Comparison of ENCODE assay signal across 15 cellular contexts in the genomic region with DNA sequence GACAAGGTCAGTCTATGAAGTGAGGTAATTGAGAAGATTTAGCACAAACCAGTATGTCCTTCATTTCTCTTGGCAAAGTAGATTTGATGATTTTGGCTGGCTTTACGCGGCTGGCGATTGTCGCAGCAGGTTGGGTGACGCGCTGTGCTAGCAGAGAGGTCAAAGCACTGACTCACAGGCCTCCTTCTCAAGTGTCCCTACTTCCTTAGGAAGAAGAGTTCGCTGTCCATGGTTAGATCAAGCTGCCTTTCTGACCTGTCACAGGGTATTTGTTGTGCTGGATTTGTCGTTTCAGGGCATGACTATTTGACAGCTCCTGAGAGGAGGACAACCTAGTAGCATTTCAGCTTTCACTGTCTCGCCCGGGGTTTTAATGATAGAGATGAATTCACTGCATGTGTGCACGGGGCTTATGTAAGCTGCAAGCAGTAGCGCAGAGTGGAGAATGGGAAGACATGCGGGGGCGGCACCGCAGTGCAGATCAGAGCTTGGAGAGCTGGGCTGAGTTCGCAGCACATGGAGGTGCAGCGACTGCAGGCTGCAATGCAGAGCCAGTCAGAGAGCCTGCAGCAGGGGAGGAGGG. TPM values are rescaled to one million over a fixed set of nuclear protein-coding genes. Genes with fewer than 3 reads are reported as not detected.
DNase-seq lines count a peak whose midpoint lies in the region; ATAC-seq, FAIRE-seq and TF ChIP-seq lines count a peak whose summit lies in the region.
"Had no signal": no experiment of that assay in that cellular context is flagged by ENCODE, and none has a peak within 500 bp of the region (broad histone marks: within the 10 kb centered on the region; RNA-seq: fewer than 3 reads in every experiment).

No MANE protein-coding gene starts in this region.

- peaks cover 18% of the 10 kb centered on the region for H3K27me3 Mint-ChIP-seq in T-helper 2 cell treated with Interferon-gamma antibody and Interleukin-4, amounts not matched to agents 5 μg/mL and 100 μg/mL, for 36 hours (ENCODE audit: low read depth)

- 79 to 87% methylated on average over 17 of the region's 17 CpGs for WGBS in pancreas, 2 donors

- intact Hi-C loops in cardiac septum (cut with DNase I) (loop anchor here (5.0 to 10.0 kb wide), 3 partner anchors 498 to 936 kb away; a partner anchor contains a TSS), pancreas (cut with DNase I) (loop anchor here in 1 of 3 donors (10.0 kb wide), 1 partner anchor 516 kb away; no protein-coding TSS in a partner anchor)

- H3K4me1 Mint-ChIP-seq in T-helper 2 cell treated with Interferon-gamma antibody and Interleukin-4, amounts not matched to agents 5 μg/mL and 100 μg/mL, for 36 hours (ENCODE audit: low read depth), result peaks cover 2% of the 10 kb centered on the region

- no peaks in the 10 kb centered on the region for H3K36me3 ChIP-seq in pancreas
- H3K36me3 ChIP-seq: BLaER1 treated with 17β-estradiol and CSF1 and Interleukin-3, amounts not matched to agents 10 nM and 100 nM; prostate gland had no signal

- peak; percentile 51 for DNase-seq in Caki2 (ENCODE audit: low read depth)
- DNase-seq in astrocyte of the hippocampus (ENCODE audit: low read depth, low spot score), result peak; percentile 37
- DNase-seq in cardiac septum (ENCODE audit: low spot score), result peak; percentile 81
- no peak for DNase-seq in pancreas
- no peak for DNase-seq in activated effector memory CD4-positive, alpha-beta T cell treated with Interleukin-2 at 50 U/mL for 16 hours
- no peak for DNase-seq in NCI-H1048 (lab: John Stamatoyannopoulos, UW)
- no peak for DNase-seq in NCI-H1436 (lab: John Stamatoyannopoulos, UW)
- no peak for DNase-seq in T-helper 2 cell treated with Interferon-gamma antibody and Interleukin-4, amounts not matched to agents 5 μg/mL and 100 μg/mL, for 36 hours (ENCODE audit: low spot score)
- DNase-seq: activated CD8-positive, alpha-beta memory T cell treated with anti-CD3 and anti-CD28 coated beads, Interleukin-2, amount 10 ng/mL, durations not matched to agents 7 days and 5 days; MV-4-11 had no signal

- FAIRE-seq in pancreas (lab: Jason Lieb, UNC), result no peak

- no peaks in the 10 kb centered on the region for H3K9me3 ChIP-seq in pancreas
- H3K9me3 ChIP-seq: BLaER1 treated with 17β-estradiol and CSF1 and Interleukin-3, amounts not matched to agents 10 nM and 100 nM; prostate gland had no signal

- no peak overlapping the region for H3K27ac ChIP-seq in pancreas
- H3K27ac ChIP-seq: BLaER1 treated with 17β-estradiol and CSF1 and Interleukin-3, amounts not matched to agents 10 nM and 100 nM; epithelial cell of prostate; prostate gland had no signal

- H3K4me1 ChIP-seq in pancreas, result peaks cover 0 to 8% (median 0%) of the 10 kb centered on the region in 3 donors
- H3K4me1 ChIP-seq: prostate gland had no signal

- no peaks in the 10 kb centered on the region for H3K9me3 Mint-ChIP-seq in T-helper 2 cell treated with Interferon-gamma antibody and Interleukin-4, amounts not matched to agents 5 μg/mL and 100 μg/mL, for 36 hours
- H3K9me3 Mint-ChIP-seq: stimulated activated naive CD8-positive, alpha-beta T cell treated with anti-CD3 and anti-CD28 coated beads, Interleukin-15, Interleukin-2, amounts not matched to agents 100 ng/mL and 50 ng/mL, for 24 hours had no signal

- in situ Hi-C loops in Caki2 (cut with HindIII; ENCODE audit: low pct_unique_long_range_greater_than_20kb, low sequenced_read_pairs), result loop anchor here (25.0 kb wide), 1 partner anchor 528 kb away; no protein-coding TSS in a partner anchor

- no peak for TF ChIP-seq CTCF in pancreas (IDR thresholded peaks at IDR 0.05)

- no peaks in the 10 kb centered on the region for H3K36me3 Mint-ChIP-seq in T-helper 2 cell treated with Interferon-gamma antibody and Interleukin-4, amounts not matched to agents 5 μg/mL and 100 μg/mL, for 36 hours (ENCODE audit: low read depth)
- H3K36me3 Mint-ChIP-seq: activated CD8-positive, alpha-beta memory T cell treated with anti-CD3 and anti-CD28 coated beads, Interleukin-2, amount 10 ng/mL, durations not matched to agents 7 days and 5 days had no signal

- H3K27me3 ChIP-seq in pancreas, result no peaks in the 10 kb centered on the region
- H3K27me3 ChIP-seq: BLaER1 treated with 17β-estradiol and CSF1 and Interleukin-3, amounts not matched to agents 10 nM and 100 nM had no signal

- ATAC-seq in pancreas, result peak in 3 of 4 donors; percentile 25 to 62 (median 60)
- ATAC-seq: activated CD8-positive, alpha-beta memory T cell treated with anti-CD3 and anti-CD28 coated beads, Interleukin-2, amount 10 ng/mL, durations not matched to agents 7 days and 5 days had no signal

- no peak overlapping the region for H3K4me3 Mint-ChIP-seq in T-helper 2 cell treated with Interferon-gamma antibody and Interleukin-4, amounts not matched to agents 5 μg/mL and 100 μg/mL, for 36 hours
- H3K4me3 Mint-ChIP-seq: activated CD8-positive, alpha-beta memory T cell treated with anti-CD3 and anti-CD28 coated beads, Interleukin-2, amount 10 ng/mL, durations not matched to agents 7 days and 5 days; stimulated activated naive CD8-positive, alpha-beta T cell treated with anti-CD3 and anti-CD28 coated beads, Interleukin-15, Interleukin-2, amounts not matched to agents 100 ng/mL and 50 ng/mL, for 24 hours had no signal

- no peak overlapping the region for H3K4me3 ChIP-seq in pancreas
- H3K4me3 ChIP-seq: BLaER1 treated with 17β-estradiol and CSF1 and Interleukin-3, amounts not matched to agents 10 nM and 100 nM; prostate gland had no signal

- H3K27ac Mint-ChIP-seq in T-helper 2 cell treated with Interferon-gamma antibody and Interleukin-4, amounts not matched to agents 5 μg/mL and 100 μg/mL, for 36 hours, result no peak overlapping the region
- H3K27ac Mint-ChIP-seq: activated CD8-positive, alpha-beta memory T cell treated with anti-CD3 and anti-CD28 coated beads, Interleukin-2, amount 10 ng/mL, durations not matched to agents 7 days and 5 days; stimulated activated naive CD8-positive, alpha-beta T cell treated with anti-CD3 and anti-CD28 coated beads, Interleukin-15, Interleukin-2, amounts not matched to agents 100 ng/mL and 50 ng/mL, for 24 hours had no signal

RNA-seq across cellular contexts. Expression of a gene that starts 32.8 kb away (rescaled TPM):
- total RNA-seq in Caki2 (2014; rRNA removed; shearing (Covaris generic); ENCODE audit: low replicate concordance), result not detected in 2 replicates
- total RNA-seq in cardiac septum (0.16 TPM), pancreas (under 1 TPM in 2 of 6 donors, not detected in 4; 0.14 to 0.28 TPM)
- under 1 TPM in 1 of 2 donors, not detected in 1; 0.09 TPM for polyA plus RNA-seq in pancreas
- total RNA-seq: prostate gland, SK-MEL-5 had no signal

Comparison
In these comparisons a context has a peak if more than half of its experiments do, and no peak if none do; other contexts are left out.
1. DNase-seq: peak in Caki2 (single experiment), astrocyte of the hippocampus (single experiment) and cardiac septum (single experiment); none in pancreas (0 of 6), activated effector memory CD4-positive, alpha-beta T cell treated with Interleukin-2 at 50 U/mL for 16 hours (single experiment), NCI-H1048 (single experiment), NCI-H1436 (single experiment) and T-helper 2 cell treated with Interferon-gamma antibody and Interleukin-4, amounts not matched to agents 5 μg/mL and 100 μg/mL, for 36 hours (single experiment).